Comparison of ENCODE assay signal across 8 cellular contexts in genomic region chr3:4721511-4721911, GRCh38.
DNase-seq lines count a peak whose midpoint lies in the region; ATAC-seq and TF ChIP-seq lines count a peak whose summit lies in the region.

No MANE protein-coding gene starts in this region.

- no peaks in the 10 kb centered on the region for H3K79me2 ChIP-seq in GM23338 (replicated peaks; ENCODE audit: insufficient read depth)

- H3K9me3 Mint-ChIP-seq in GM23338: no peaks in the 10 kb centered on the region
- no peaks in the 10 kb centered on the region for H3K9me3 Mint-ChIP-seq in activated naive CD8-positive, alpha-beta T cell (ENCODE audit: low read depth)
- H3K9me3 Mint-ChIP-seq in stimulated activated naive B cell treated with anti-CD40 and anti-IgM and Interleukin-4, amounts not matched to agents 10 μg/mL and 1 μg/mL and 100 μg/mL, for 72 hours: no peaks in the 10 kb centered on the region

- H3K27me3 ChIP-seq in GM23338 (ENCODE audit: insufficient read depth): no peaks in the 10 kb centered on the region

- H4K20me1 ChIP-seq in GM23338 (replicated peaks; ENCODE audit: insufficient read depth): no peaks in the 10 kb centered on the region

- peaks cover 29% of the 10 kb centered on the region for H3K4me1 ChIP-seq in GM23338 (ENCODE audit: insufficient read depth)

- no peak overlapping the region for H2AFZ ChIP-seq in GM23338

- DNase-seq in GM23338 (ENCODE audit: low spot score) (no peak), iris pigment epithelial cell (ENCODE audit: low read depth) (peak; percentile 98), HEK293T (ENCODE audit: extremely low spot score) (no peak), cerebellar cortex (ENCODE audit: low spot score) (no peak), iPS-NIHi7 (ENCODE audit: extremely low spot score) (no peak)
- no peak for DNase-seq in stimulated activated naive B cell treated with anti-CD40 and anti-IgM and Interleukin-4, amounts not matched to agents 10 μg/mL and 1 μg/mL and 100 μg/mL, for 72 hours

- peaks cover 3% of the 10 kb centered on the region for H3K27me3 Mint-ChIP-seq in GM23338 (ENCODE audit: insufficient read depth, low read depth, poor library complexity)
- no peaks in the 10 kb centered on the region for H3K27me3 Mint-ChIP-seq in activated naive CD8-positive, alpha-beta T cell
- no peaks in the 10 kb centered on the region for H3K27me3 Mint-ChIP-seq in stimulated activated naive B cell treated with anti-CD40 and anti-IgM and Interleukin-4, amounts not matched to agents 10 μg/mL and 1 μg/mL and 100 μg/mL, for 72 hours

- no peak for ATAC-seq in GM23338
- ATAC-seq in stimulated activated naive B cell treated with anti-CD40 and anti-IgM and Interleukin-4, amounts not matched to agents 10 μg/mL and 1 μg/mL and 100 μg/mL, for 72 hours (replicated peaks): no peak
- ATAC-seq in GM21723 (IDR thresholded peaks at IDR 0.05; ENCODE audit: unreplicated experiment): no peak

- H3K36me3 ChIP-seq in GM23338 (ENCODE audit: insufficient read depth): no peaks in the 10 kb centered on the region

- no peak overlapping the region for H3K4me3 Mint-ChIP-seq in GM23338
- H3K4me3 Mint-ChIP-seq in activated naive CD8-positive, alpha-beta T cell: no peak overlapping the region
- no peak overlapping the region for H3K4me3 Mint-ChIP-seq in stimulated activated naive B cell treated with anti-CD40 and anti-IgM and Interleukin-4, amounts not matched to agents 10 μg/mL and 1 μg/mL and 100 μg/mL, for 72 hours

- no peaks in the 10 kb centered on the region for H3F3A ChIP-seq in GM23338 (replicated peaks; ENCODE audit: low read depth)

- no peaks in the 10 kb centered on the region for H3K9me2 ChIP-seq in GM23338 (ENCODE audit: insufficient read depth)

- no peak overlapping the region for H3K4me2 ChIP-seq in GM23338

- no peak overlapping the region for H3K4me3 ChIP-seq in GM23338

- 0 out of 2 replicates have a peak overlapping the region, but pooled peaks have one; percentile 39 for H3K27ac ChIP-seq in GM23338 (ENCODE audit: low read depth)

- TF ChIP-seq CTCF in GM23338 (conservative IDR thresholded peaks at IDR 0.05; ENCODE audit: low read depth in 2 of 2): no peak

- CTCF ChIA-PET in HEK293T (lab: Yijun Ruan, JAX): interaction anchor here (0.7 to 1.8 kb wide), 7 partner anchors 10 to 402 kb away, joined by 3 to 23 read pairs (median 5); no protein-coding TSS in a partner anchor

- peaks cover 38% of the 10 kb centered on the region for H3K4me1 Mint-ChIP-seq in GM23338
- peaks cover 13% of the 10 kb centered on the region for H3K4me1 Mint-ChIP-seq in activated naive CD8-positive, alpha-beta T cell (ENCODE audit: low read depth)
- peaks cover 10 to 28% of the 10 kb centered on the region in 2 donors for H3K4me1 Mint-ChIP-seq in stimulated activated naive B cell treated with anti-CD40 and anti-IgM and Interleukin-4, amounts not matched to agents 10 μg/mL and 1 μg/mL and 100 μg/mL, for 72 hours

- POLR2A ChIA-PET in HEK293T (lab: Yijun Ruan, JAX): interaction anchor here (1.2 to 1.5 kb wide), 2 partner anchors 257 to 266 kb away, joined by 3 to 4 read pairs; partner anchors contain the start of gene BHLHE40

- no peak overlapping the region; the same call in 1 of the 2 replicates for H3K27ac Mint-ChIP-seq in GM23338
- H3K27ac Mint-ChIP-seq in activated naive CD8-positive, alpha-beta T cell: peak overlapping the region; percentile 51
- peak overlapping the region; percentile 77 for H3K27ac Mint-ChIP-seq in stimulated activated naive B cell treated with anti-CD40 and anti-IgM and Interleukin-4, amounts not matched to agents 10 μg/mL and 1 μg/mL and 100 μg/mL, for 72 hours

- H3K36me3 Mint-ChIP-seq in GM23338 (ENCODE audit: low read depth): no peaks in the 10 kb centered on the region
- H3K36me3 Mint-ChIP-seq in activated naive CD8-positive, alpha-beta T cell: peaks cover 9% of the 10 kb centered on the region
- H3K36me3 Mint-ChIP-seq in stimulated activated naive B cell treated with anti-CD40 and anti-IgM and Interleukin-4, amounts not matched to agents 10 μg/mL and 1 μg/mL and 100 μg/mL, for 72 hours: peaks cover 35 to 57% of the 10 kb centered on the region in 2 donors

TF ChIP-seq in GM23338, 12 proteins besides CTCF, POLR2A, EP300 and RAD21 (continues in another document):
- no peak for TF ChIP-seq STAT1 (IDR thresholded peaks at IDR 0.05; ENCODE audit: unreplicated experiment)

TF ChIP-seq in HEK293T, 16 proteins besides CTCF, POLR2A, EP300 and RAD21:
- no peak for TF ChIP-seq CTBP1 (IDR thresholded peaks at IDR 0.05; ENCODE audit: borderline replicate concordance)
- no peak for TF ChIP-seq HDGF (IDR thresholded peaks at IDR 0.05; ENCODE audit: borderline replicate concordance)
- TF ChIP-seq FOXK2 (IDR thresholded peaks at IDR 0.05): no peak
- no peak for TF ChIP-seq ZNF384 (IDR thresholded peaks at IDR 0.05)
- no peak for TF ChIP-seq PKNOX1 (IDR thresholded peaks at IDR 0.05)
- no peak for TF ChIP-seq ELF4 (IDR thresholded peaks at IDR 0.05)
- TF ChIP-seq NFRKB (IDR thresholded peaks at IDR 0.05): no peak
- no peak for TF ChIP-seq TARDBP (IDR thresholded peaks at IDR 0.05)
- TF ChIP-seq FOXM1 (IDR thresholded peaks at IDR 0.05; ENCODE audit: borderline replicate concordance): no peak
- no peak for TF ChIP-seq SP1 (IDR thresholded peaks at IDR 0.05)
- no peak for TF ChIP-seq SUZ12 (IDR thresholded peaks at IDR 0.05)
- no peak for TF ChIP-seq L3MBTL2 (conservative IDR thresholded peaks at IDR 0.05)
- TF ChIP-seq ARNT (IDR thresholded peaks at IDR 0.05): no peak
- TF ChIP-seq BHLHE40 (IDR thresholded peaks at IDR 0.05; ENCODE audit: borderline replicate concordance): no peak
- no peak for TF ChIP-seq FOXA1 (IDR thresholded peaks at IDR 0.05)
- TF ChIP-seq LEF1 (IDR thresholded peaks at IDR 0.05; ENCODE audit: borderline replicate concordance): no peak
